Comparison of ENCODE assay signal across 8 cellular contexts in the genomic region with DNA sequence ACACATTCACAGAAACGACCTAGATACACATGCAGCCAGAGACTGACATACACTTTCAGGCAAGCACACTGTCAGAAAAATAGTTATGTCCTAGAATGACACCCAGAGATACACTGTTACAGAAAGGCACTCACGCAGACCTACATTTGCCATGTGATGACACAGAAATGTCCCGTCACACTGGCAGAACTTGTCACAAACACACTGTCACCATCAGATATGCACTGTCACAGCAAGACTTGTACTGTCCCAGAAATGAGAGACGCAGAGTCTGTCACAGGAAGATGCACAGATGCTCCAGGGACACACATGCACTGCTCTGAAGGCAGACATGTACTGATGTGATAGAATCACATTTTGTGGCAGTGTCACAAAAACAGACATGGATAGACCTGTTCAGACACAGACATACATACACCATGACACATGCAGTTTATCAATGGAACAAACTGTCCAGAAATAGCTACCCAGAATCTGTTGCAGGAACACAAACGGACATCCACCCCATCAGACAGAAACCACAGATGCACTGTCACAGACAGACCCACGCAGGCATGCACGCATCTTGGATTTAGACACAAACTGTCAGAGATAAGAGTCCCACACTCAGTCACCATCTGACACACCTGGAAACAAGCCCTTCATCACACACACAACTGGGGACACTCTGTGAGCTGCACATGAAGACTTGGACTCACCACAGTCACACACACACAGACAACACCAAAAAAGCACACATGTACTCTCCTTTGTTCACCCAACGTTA. TPM values are rescaled to one million over a fixed set of nuclear protein-coding genes. Genes with fewer than 3 reads are reported as not detected.
DNase-seq lines count a peak whose midpoint lies in the region; ATAC-seq, FAIRE-seq and TF ChIP-seq lines count a peak whose summit lies in the region.

No MANE protein-coding gene starts in this region.

- H3K27me3 Mint-ChIP-seq in chondrocyte (ENCODE audit: low read depth), result no peaks in the 10 kb centered on the region

- H4K20me1 ChIP-seq in DOHH2 (ENCODE audit: control insufficient read depth, insufficient read depth, low read depth, low read length), result peaks cover 11% of the 10 kb centered on the region; the same call in 1 of the 2 replicates
- H4K20me1 ChIP-seq in osteoblast (ENCODE audit: insufficient read depth, low read length), result no peaks in the 10 kb centered on the region

- H3K4me2 ChIP-seq in DOHH2 (ENCODE audit: low read length) (peak overlapping the region; percentile 61), osteoblast (ENCODE audit: insufficient read depth, low read length) (peak overlapping the region; percentile 78)

- no peak for FAIRE-seq in pancreas (lab: Jason Lieb, UNC)

- ATAC-seq in HG02571 (IDR thresholded peaks at IDR 0.05; ENCODE audit: unreplicated experiment), result no peak
- no peak for ATAC-seq in pancreas

- no peak for TF ChIP-seq CTCF in DOHH2 (IDR thresholded peaks at IDR 0.05; ENCODE audit: low read depth, low read length, poor library complexity, severe bottlenecking)
- no peak for TF ChIP-seq CTCF in chondrocyte (IDR thresholded peaks at IDR 0.05)
- TF ChIP-seq CTCF in osteoblast (IDR thresholded peaks at IDR 0.05; ENCODE audit: extremely low read depth, low read depth, low read length), result no peak
- no peak for TF ChIP-seq CTCF in pancreas (IDR thresholded peaks at IDR 0.05)
- TF ChIP-seq CTCF in dorsolateral prefrontal cortex (IDR thresholded peaks at IDR 0.05 in 54 of 56, conservative IDR thresholded peaks at IDR 0.05 in 2 of 56; ENCODE audit: low read depth in 1 of 56, partially characterized antibody in 56 of 56), result no peak

- H3F3A ChIP-seq in DOHH2 (ENCODE audit: control insufficient read depth, insufficient read depth), result peaks cover 10% of the 10 kb centered on the region

- no peak overlapping the region for H2AFZ ChIP-seq in osteoblast (ENCODE audit: low read length)

- H3K9me3 ChIP-seq in DOHH2 (ENCODE audit: control insufficient read depth, insufficient read depth, low read length) (no peaks in the 10 kb centered on the region), NT2/D1 (ENCODE audit: insufficient read depth, low read length) (no peaks in the 10 kb centered on the region), osteoblast (ENCODE audit: low read depth, low read length) (no peaks in the 10 kb centered on the region), pancreas (no peaks in the 10 kb centered on the region)

- H3K27ac Mint-ChIP-seq in chondrocyte (ENCODE audit: unreplicated experiment), result peak overlapping the region; percentile 67

- H3K79me2 ChIP-seq in DOHH2 (ENCODE audit: control insufficient read depth, low read length), result peaks cover 36% of the 10 kb centered on the region
- H3K79me2 ChIP-seq in osteoblast (ENCODE audit: insufficient read depth, low read length), result peaks cover 3% of the 10 kb centered on the region

- H3K27ac ChIP-seq in DOHH2 (ENCODE audit: low read depth, low read length) (peak overlapping the region; percentile 64), osteoblast (ENCODE audit: low read depth, low read length) (no peak overlapping the region), pancreas (no peak overlapping the region), dorsolateral prefrontal cortex (peak overlapping the region in 28 of 59 donors; percentile 38 to 88 (median 78))

- intact Hi-C loops in pancreas (cut with DNase I), result no loop called here
- intact Hi-C loops in dorsolateral prefrontal cortex (cut with DNase I), result loop anchor here in 1 of 2 donors (5.0 to 10.0 kb wide), 2 partner anchors 37 to 185 kb away; a partner anchor contains a TSS

- DNase-seq in NT2/D1 (ENCODE audit: low read depth, low spot score), result no peak
- no peak for DNase-seq in chondrocyte (ENCODE audit: low spot score)
- DNase-seq in osteoblast (ENCODE audit: insufficient read length, low spot score, missing footprints), result peak; percentile 83
- no peak for DNase-seq in NCI-H774 (lab: John Stamatoyannopoulos, UW)
- no peak for DNase-seq in pancreas
- no peak for DNase-seq in dorsolateral prefrontal cortex

- H3K36me3 ChIP-seq in DOHH2 (ENCODE audit: control insufficient read depth, low read length) (peaks cover 36% of the 10 kb centered on the region), NT2/D1 (ENCODE audit: insufficient read depth, insufficient read length, low read length) (peaks cover 43% of the 10 kb centered on the region), osteoblast (ENCODE audit: insufficient read depth, low read length) (peaks cover 15% of the 10 kb centered on the region), pancreas (no peaks in the 10 kb centered on the region)

- peaks cover 33% of the 10 kb centered on the region for H3K4me1 Mint-ChIP-seq in chondrocyte (ENCODE audit: low read depth)

- H3K9me2 ChIP-seq in DOHH2 (replicated peaks; ENCODE audit: control insufficient read depth, low read length), result no peaks in the 10 kb centered on the region

- H3K4me3 ChIP-seq in DOHH2 (ENCODE audit: low read length) (peak overlapping the region; percentile 75), NT2/D1 (ENCODE audit: insufficient read length, low read depth) (peak overlapping the region; percentile 96), osteoblast (ENCODE audit: insufficient read depth, low read length) (no peak overlapping the region), pancreas (no peak overlapping the region), dorsolateral prefrontal cortex (peak overlapping the region in 27 of 59 donors; percentile 52 to 75 (median 68))

- H3K27me3 ChIP-seq in DOHH2 (ENCODE audit: control insufficient read depth, low read length) (no peaks in the 10 kb centered on the region), NT2/D1 (ENCODE audit: insufficient read depth, insufficient read length) (no peaks in the 10 kb centered on the region), osteoblast (ENCODE audit: insufficient read depth, low read length) (no peaks in the 10 kb centered on the region), pancreas (peaks cover 0 to 4% (median 0%) of the 10 kb centered on the region in 4 donors), dorsolateral prefrontal cortex (peaks cover 0 to 60% (median 3%) of the 10 kb centered on the region in 45 donors)

- 46 to 51% methylated on average over 8 of the region's 8 CpGs for WGBS in pancreas, 2 donors

- H3K36me3 Mint-ChIP-seq in chondrocyte (ENCODE audit: low read depth), result peaks cover 7% of the 10 kb centered on the region

- H3K4me1 ChIP-seq in DOHH2 (ENCODE audit: control insufficient read depth, low read length) (peaks cover 30% of the 10 kb centered on the region), NT2/D1 (ENCODE audit: insufficient read depth, insufficient read length) (peaks cover 5% of the 10 kb centered on the region), osteoblast (ENCODE audit: insufficient read depth, low read length) (peaks cover 11% of the 10 kb centered on the region), pancreas (no peaks in the 10 kb centered on the region)

- peak overlapping the region; percentile 86 for H3K9ac ChIP-seq in NT2/D1 (ENCODE audit: insufficient read length, low read depth)

- no peak overlapping the region for H3K4me3 Mint-ChIP-seq in chondrocyte (ENCODE audit: unreplicated experiment)

- H3K9me3 Mint-ChIP-seq in chondrocyte (ENCODE audit: low read depth), result peaks cover 5% of the 10 kb centered on the region

RNA-seq across cellular contexts. Expression of a gene that starts 1.3 kb away (rescaled TPM):
- total RNA-seq in chondrocyte, result 4.3 to 5.1 TPM (median 4.6 TPM) in 3 replicates
- 4.3 and 4.7 TPM in 2 replicates for total RNA-seq in osteoblast
- 1 to 10 TPM; 1.3 to 8.6 (median 2.4) TPM for total RNA-seq in pancreas
- 1 to 10 TPM; 2.8 to 8.2 TPM for polyA plus RNA-seq in pancreas
- 10 to 100 TPM in 115 of 120 experiments, 1 to 10 TPM in 5; 7.8 to 30.4 (median 15.2) TPM for total RNA-seq in dorsolateral prefrontal cortex

RNA-seq across cellular contexts. Expression of a gene that starts 8.7 kb away (rescaled TPM):
- 32.3 to 39.2 TPM (median 38.9 TPM) in 3 replicates for total RNA-seq in chondrocyte
- total RNA-seq in osteoblast, result 15.3 and 15.6 TPM in 2 replicates
- 10 to 100 TPM in 5 of 6 donors, 1 to 10 TPM in 1; 9.9 to 20.6 (median 14.6) TPM for total RNA-seq in pancreas
- polyA plus RNA-seq in pancreas, result 10 to 100 TPM in 1 of 2 donors, 1 to 10 TPM in 1; 7.1 to 16.0 TPM
- total RNA-seq in dorsolateral prefrontal cortex, result 10 to 100 TPM; 13.1 to 27.2 (median 18.8) TPM

RNA-seq across cellular contexts. Expression of a gene that starts 22.4 kb away (rescaled TPM):
- total RNA-seq in chondrocyte (58.4 to 61.7 TPM (median 61.7 TPM) in 3 replicates), osteoblast (32.9 and 33.6 TPM in 2 replicates), pancreas (10 to 100 TPM; 36.4 to 66.5 (median 49.3) TPM), dorsolateral prefrontal cortex (10 to 100 TPM; 42.9 to 91.7 (median 67.1) TPM)
- 100 to 1,000 TPM; 108 to 112 TPM for polyA plus RNA-seq in pancreas

RNA-seq across cellular contexts. Expression of a gene that starts 22.6 kb away (rescaled TPM):
- total RNA-seq in chondrocyte (37.7 to 41.6 TPM (median 38.0 TPM) in 3 replicates), osteoblast (20.6 and 24.2 TPM in 2 replicates), pancreas (10 to 100 TPM; 15.7 to 26.0 (median 19.5) TPM), dorsolateral prefrontal cortex (10 to 100 TPM; 22.3 to 50.4 (median 35.3) TPM)
- polyA plus RNA-seq in pancreas, result 10 to 100 TPM; 29.8 to 48.9 TPM

RNA-seq across cellular contexts. Expression of a gene that starts 37.3 kb away (rescaled TPM):
- total RNA-seq in chondrocyte (47.4 to 49.0 TPM (median 47.5 TPM) in 3 replicates), osteoblast (31.2 and 33.7 TPM in 2 replicates), pancreas (10 to 100 TPM; 14.2 to 28.7 (median 17.9) TPM), dorsolateral prefrontal cortex (10 to 100 TPM; 54.9 to 94.8 (median 73.2) TPM)
- 10 to 100 TPM; 32.5 to 34.3 TPM for polyA plus RNA-seq in pancreas

Comparison
In these comparisons a context has a peak if more than half of its experiments do, and no peak if none do; other contexts are left out.
1. H3K4me3 ChIP-seq: peak in DOHH2 (single experiment) and NT2/D1 (single experiment); none in osteoblast (single experiment) and pancreas (0 of 4).